29 cellular contexts compared by ENCODE assay signal in genomic region chr19:5071579-5071978, GRCh38.
"Had no signal": no experiment of that assay in that cellular context is flagged by ENCODE, and none has a peak within 500 bp of the region (broad histone marks: within the 10 kb centered on the region; RNA-seq: fewer than 3 reads in every experiment).

No MANE protein-coding gene starts in this region.

- H3K9me3 Mint-ChIP-seq: activated naive CD4-positive, alpha-beta T cell treated with anti-CD3 and anti-CD28 coated beads for 36 hours; activated naive CD8-positive, alpha-beta T cell treated with anti-CD3 and anti-CD28 coated beads for 36 hours; brain; effector memory CD8-positive, alpha-beta T cell; stimulated activated naive CD8-positive, alpha-beta T cell treated with anti-CD3 and anti-CD28 coated beads, Interleukin-15, Interleukin-2, amounts not matched to agents 100 ng/mL and 50 ng/mL, for 24 hours; T-helper 1 cell treated with Interleukin-12 subunit alpha and Interleukin-12 subunit beta and Interleukin-4 antibody, amounts not matched to agents 30 μg/mL and 1 μg/mL, for 36 hours had no signal

- H2AFZ ChIP-seq: parathyroid adenoma had no signal

- DNase-seq: activated CD4-positive, alpha-beta T cell treated with anti-CD3 and anti-CD28 coated beads for 48 hours; activated CD4-positive, alpha-beta T cell treated with anti-CD3 and anti-CD28 coated beads, Interleukin-2, amount 50 U/mL, for 48 hours; activated CD8-positive, alpha-beta memory T cell treated with anti-CD3 and anti-CD28 coated beads for 24 hours; activated effector memory CD4-positive, alpha-beta T cell treated with anti-CD3 and anti-CD28 coated beads, Interleukin-2, amount 50 U/mL, for 16 hours; activated naive CD4-positive, alpha-beta T cell treated with anti-CD3 and anti-CD28 coated beads for 36 hours; activated naive CD8-positive, alpha-beta T cell treated with anti-CD3 and anti-CD28 coated beads for 36 hours; adrenal gland; cortex of kidney; effector memory CD8-positive, alpha-beta T cell; erythroblast; head of caudate nucleus; kidney glomerular epithelial cell; lower lobe of right lung; mucosa of descending colon; occipital lobe; spleen; SW 1271; T-helper 9 cell; trophoblast cell had no signal

- H3K27ac ChIP-seq: adrenal gland, ascending aorta, cardiac muscle cell, lower lobe of right lung, parathyroid adenoma, spleen, thoracic aorta, VCaP had no signal

- H3K4me1 ChIP-seq: ascending aorta, lower lobe of right lung, parathyroid adenoma had no signal

- H3K9me3 ChIP-seq: adrenal gland, ascending aorta, lower lobe of right lung, mucosa of descending colon, spleen, thoracic aorta had no signal

- H3K9ac ChIP-seq: parathyroid adenoma had no signal

- H3K4me3 Mint-ChIP-seq: activated naive CD4-positive, alpha-beta T cell treated with anti-CD3 and anti-CD28 coated beads for 36 hours; activated naive CD8-positive, alpha-beta T cell treated with anti-CD3 and anti-CD28 coated beads for 36 hours; brain; effector memory CD8-positive, alpha-beta T cell; stimulated activated naive CD8-positive, alpha-beta T cell treated with anti-CD3 and anti-CD28 coated beads, Interleukin-15, Interleukin-2, amounts not matched to agents 100 ng/mL and 50 ng/mL, for 24 hours; T-helper 1 cell treated with Interleukin-12 subunit alpha and Interleukin-12 subunit beta and Interleukin-4 antibody, amounts not matched to agents 30 μg/mL and 1 μg/mL, for 36 hours had no signal

- H3K4me3 ChIP-seq: adrenal gland, ascending aorta, cardiac muscle cell, lower lobe of right lung, mucosa of descending colon, spleen, thoracic aorta had no signal

- H3K27me3 Mint-ChIP-seq: activated naive CD8-positive, alpha-beta T cell treated with anti-CD3 and anti-CD28 coated beads for 36 hours; brain; effector memory CD8-positive, alpha-beta T cell; stimulated activated naive CD8-positive, alpha-beta T cell treated with anti-CD3 and anti-CD28 coated beads, Interleukin-15, Interleukin-2, amounts not matched to agents 100 ng/mL and 50 ng/mL, for 24 hours had no signal

- ATAC-seq: activated CD4-positive, CD25-positive, alpha-beta regulatory T cell treated with anti-CD3 and anti-CD28 coated beads, Interleukin-2, amount 50 U/mL, for 24 hours; effector memory CD8-positive, alpha-beta T cell; left lobe of liver; lower lobe of right lung; mucosa of descending colon had no signal

- H3K27me3 ChIP-seq: adrenal gland, ascending aorta, cardiac muscle cell, spleen had no signal

- H3K27ac Mint-ChIP-seq: activated naive CD4-positive, alpha-beta T cell treated with anti-CD3 and anti-CD28 coated beads for 36 hours; activated naive CD8-positive, alpha-beta T cell treated with anti-CD3 and anti-CD28 coated beads for 36 hours; stimulated activated naive CD8-positive, alpha-beta T cell treated with anti-CD3 and anti-CD28 coated beads, Interleukin-15, Interleukin-2, amounts not matched to agents 100 ng/mL and 50 ng/mL, for 24 hours; T-helper 1 cell treated with Interleukin-12 subunit alpha and Interleukin-12 subunit beta and Interleukin-4 antibody, amounts not matched to agents 30 μg/mL and 1 μg/mL, for 36 hours had no signal
